In genomic region chr16:67659675-67660563, GRCh38 we compare ENCODE assay signal across 8 cellular contexts.
DNase-seq lines count a peak whose midpoint lies in the region; ATAC-seq and TF ChIP-seq lines count a peak whose summit lies in the region.

TSS of gene ACD (minus strand) at chr16:67660260. CDS start at chr16:67660220, 40 bp downstream.

- H3K27me3 ChIP-seq in layer of hippocampus (ENCODE audit: control insufficient read depth, insufficient read depth, low read length): no peaks in the 10 kb centered on the region

- peak; percentile 86 for TF ChIP-seq POLR2A in GM18951 (IDR thresholded peaks at IDR 0.05; ENCODE audit: extremely low read depth, insufficient read depth, insufficient read length)

- DNase-seq in AML-193 (lab: John Stamatoyannopoulos, UW): peak; percentile 78 to 79
- peak; percentile 59 for DNase-seq in NCI-H510A (lab: John Stamatoyannopoulos, UW)
- peak; percentile 95 for DNase-seq in activated CD4-positive, alpha-beta T cell treated with anti-CD3 and anti-CD28 coated beads for 48 hours
- DNase-seq in stimulated activated CD4-positive, alpha-beta T cell treated with anti-CD3 and anti-CD28 coated beads, Interleukin-1b, Interleukin-23, amount 100 ng/mL, for 4 hours (ENCODE audit: low read depth in 2 of 2): peak; percentile 95 to 96

- ATAC-seq in HG03175 (IDR thresholded peaks at IDR 0.05; ENCODE audit: unreplicated experiment): peak; percentile 51

- in situ Hi-C loops in GM18951 (cut with MboI; ENCODE audit: low sequenced_read_pairs, unreplicated experiment): loop anchor here (25.0 kb wide), 1 partner anchor 377 kb away; no protein-coding TSS in a partner anchor

- H3K27ac ChIP-seq in cingulate gyrus (ENCODE audit: low read depth, low read length) (peak within 1 kb of the TSS; percentile 98), layer of hippocampus (ENCODE audit: low read depth, low read length) (peak within 1 kb of the TSS; percentile 99)

Comparison
In these comparisons a context has a peak if more than half of its experiments do, and no peak if none do; other contexts are left out.
1. Peak in every context shown above with its lines: DNase-seq, ATAC-seq and H3K27ac ChIP-seq.